ENCODE assay signal across 1 cellular context in the genomic region with DNA sequence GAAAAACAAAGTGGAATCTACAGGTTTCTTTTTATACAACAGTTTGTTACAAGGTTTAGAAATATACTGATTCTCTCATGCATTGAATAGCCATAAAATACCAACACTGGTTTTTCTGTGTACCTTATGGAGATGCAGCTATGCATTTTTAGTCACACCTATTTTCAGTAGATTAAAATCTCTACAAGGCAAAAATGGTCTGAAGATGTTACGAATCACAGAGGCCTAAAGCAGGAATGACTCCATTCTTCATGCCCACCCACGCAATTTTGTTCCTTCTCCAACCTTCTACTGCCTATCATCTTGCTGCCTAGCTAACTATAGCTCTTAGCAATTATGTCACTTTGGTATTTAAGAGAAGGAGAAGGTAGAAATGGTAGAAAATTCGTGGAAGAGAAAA.
TF ChIP-seq lines count a peak whose summit lies in the region.

No MANE protein-coding gene starts in this region.

TF ChIP-seq in K562, 482 proteins besides CTCF, POLR2A, EP300 and RAD21:
- TF ChIP-seq EGR1 (conservative IDR thresholded peaks at IDR 0.05) (0 out of 2 replicates have a peak, but pooled peaks have one; percentile 12), FOXA3 (CRISPR knock-in tag; conservative IDR thresholded peaks at IDR 0.05 in 1 of 2, IDR thresholded peaks at IDR 0.05 in 1 of 2) (no peak), MCM3 (IDR thresholded peaks at IDR 0.05) (no peak), BDP1 (IDR thresholded peaks at IDR 0.05; ENCODE audit: insufficient read depth, insufficient read length) (no peak)
